ENCODE assay signal across 19 cellular contexts in genomic region chr5:53962306-53962705, GRCh38.
"Had no signal": no experiment of that assay in that cellular context is flagged by ENCODE, and none has a peak within 500 bp of the region (broad histone marks: within the 10 kb centered on the region; RNA-seq: fewer than 3 reads in every experiment).

No MANE protein-coding gene starts in this region.

- H3K9me3 ChIP-seq: SJSA1 had no signal

- FAIRE-seq: HTR-8/SVneo, RCC 7860 had no signal

- H3K36me3 ChIP-seq: SJSA1 had no signal

- H3K4me3 ChIP-seq: SJSA1, SK-N-MC had no signal

- H3K27me3 ChIP-seq: SJSA1 had no signal

- DNase-seq: KBM-7, NCI-H1092 treated with DMSO at 0.1 percent for 48 hours, NCI-H1436, NCI-H187 treated with DMSO at 0.1 percent for 48 hours, NCI-H2081, NCI-H2107, NCI-H226, NCI-H446, NCI-H510A, NCI-H524 treated with DMSO at 0.1 percent for 48 hours, NCI-H69, NCI-H774, Right ventricle myocardium superior, RPMI8226, SIG-M5 had no signal

- H3K27ac ChIP-seq: SJSA1, SK-N-MC had no signal

- H3K4me1 ChIP-seq: SJSA1 had no signal
